Comparison of ENCODE assay signal across 9 cellular contexts in the genomic region with DNA sequence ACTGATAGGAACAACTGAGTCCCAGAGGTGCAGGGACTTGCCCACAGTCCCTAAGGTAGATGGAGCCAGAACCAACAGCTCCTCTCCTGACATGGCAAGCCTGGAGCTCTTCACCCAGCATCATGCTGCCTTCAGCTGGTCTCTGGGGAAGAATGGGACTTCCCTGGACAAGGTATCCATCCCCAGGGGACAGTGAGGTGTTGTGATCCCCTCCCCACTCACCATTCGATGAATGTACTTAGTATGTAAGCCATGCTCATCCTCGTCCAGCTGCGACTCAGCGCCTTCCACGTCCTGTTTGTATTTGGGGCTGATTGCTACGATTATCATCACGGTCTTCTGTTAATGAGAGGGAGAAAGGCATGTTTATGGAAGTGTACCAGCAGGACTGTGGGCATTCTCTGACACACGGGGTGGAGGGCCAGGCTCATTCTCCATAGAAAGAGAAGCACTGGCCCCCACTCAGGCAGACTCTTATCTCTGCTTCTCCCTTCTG. TPM values are rescaled to one million over a fixed set of nuclear protein-coding genes. Genes with fewer than 3 reads are reported as not detected.
DNase-seq lines count a peak whose midpoint lies in the region; ATAC-seq and TF ChIP-seq lines count a peak whose summit lies in the region.
"Had no signal": no experiment of that assay in that cellular context is flagged by ENCODE, and none has a peak within 500 bp of the region (broad histone marks: within the 10 kb centered on the region; RNA-seq: fewer than 3 reads in every experiment).

No MANE protein-coding gene starts in this region.

- H3K36me3 ChIP-seq in BE2C, result no peaks in the 10 kb centered on the region
- peaks cover 5% of the 10 kb centered on the region for H3K36me3 ChIP-seq in SJCRH30

- peak overlapping the region; percentile 94 for H3K27ac Mint-ChIP-seq in memory B cell

- H3K27ac ChIP-seq in SJCRH30, result peak overlapping the region; percentile 89

- no peaks in the 10 kb centered on the region for H3K9me3 ChIP-seq in BE2C
- no peaks in the 10 kb centered on the region for H3K9me3 ChIP-seq in SJCRH30 (replicated peaks)

- no peaks in the 10 kb centered on the region for H3K27me3 ChIP-seq in BE2C
- no peaks in the 10 kb centered on the region for H3K27me3 ChIP-seq in SJCRH30

- peaks cover 9% of the 10 kb centered on the region for H3K4me1 Mint-ChIP-seq in memory B cell

- H3K4me1 ChIP-seq in BE2C (peaks cover 36% of the 10 kb centered on the region), SJCRH30 (peaks cover 48% of the 10 kb centered on the region)

- DNase-seq in BE2C (no peak), SJCRH30 (no peak), memory B cell (ENCODE audit: low spot score in 2 of 2) (no peak), UCSD-AML1 (lab: John Stamatoyannopoulos, UW; ENCODE audit: unreplicated experiment) (no peak), kidney tubule cell (ENCODE audit: low spot score) (no peak), head of caudate nucleus (no peak)
- DNase-seq: activated CD8-positive, alpha-beta memory T cell treated with anti-CD3 and anti-CD28 coated beads, Interleukin-2, amount 50 U/mL, for 4 hours had no signal

- H3K27me3 Mint-ChIP-seq in memory B cell, result no peaks in the 10 kb centered on the region

- intact Hi-C loops in head of caudate nucleus (cut with DNase I), result no loop called here

- no peak for TF ChIP-seq CTCF in BE2C (IDR thresholded peaks at IDR 0.05; ENCODE audit: low read depth, low read length)

- peaks cover 41% of the 10 kb centered on the region for H3K36me3 Mint-ChIP-seq in memory B cell

- ATAC-seq in GM21576 (IDR thresholded peaks at IDR 0.05; ENCODE audit: unreplicated experiment), result peak; percentile 7
- no peak for ATAC-seq in memory B cell (ENCODE audit: low read depth)
- ATAC-seq in HG02973 (IDR thresholded peaks at IDR 0.05; ENCODE audit: unreplicated experiment), result no peak

- peak overlapping the region; percentile 56 for H3K4me3 ChIP-seq in BE2C (ENCODE audit: low read depth, low read length)
- H3K4me3 ChIP-seq in SJCRH30, result peak overlapping the region; percentile 43

- no peak overlapping the region for H3K4me3 Mint-ChIP-seq in memory B cell

- no peaks in the 10 kb centered on the region for H3K9me3 Mint-ChIP-seq in memory B cell

RNA-seq across cellular contexts. Expression of a gene that starts 39.4 kb away (rescaled TPM):
- polyA plus RNA-seq in BE2C (2012; ENCODE audit: insufficient read depth, insufficient read length, low read depth), result 71.3 TPM
- 41.2 and 43.6 TPM in 2 replicates for total RNA-seq in SJCRH30 (2014; rRNA removed; shearing (Covaris generic))
